Comparison of ENCODE assay signal across 22 cellular contexts in the genomic region with DNA sequence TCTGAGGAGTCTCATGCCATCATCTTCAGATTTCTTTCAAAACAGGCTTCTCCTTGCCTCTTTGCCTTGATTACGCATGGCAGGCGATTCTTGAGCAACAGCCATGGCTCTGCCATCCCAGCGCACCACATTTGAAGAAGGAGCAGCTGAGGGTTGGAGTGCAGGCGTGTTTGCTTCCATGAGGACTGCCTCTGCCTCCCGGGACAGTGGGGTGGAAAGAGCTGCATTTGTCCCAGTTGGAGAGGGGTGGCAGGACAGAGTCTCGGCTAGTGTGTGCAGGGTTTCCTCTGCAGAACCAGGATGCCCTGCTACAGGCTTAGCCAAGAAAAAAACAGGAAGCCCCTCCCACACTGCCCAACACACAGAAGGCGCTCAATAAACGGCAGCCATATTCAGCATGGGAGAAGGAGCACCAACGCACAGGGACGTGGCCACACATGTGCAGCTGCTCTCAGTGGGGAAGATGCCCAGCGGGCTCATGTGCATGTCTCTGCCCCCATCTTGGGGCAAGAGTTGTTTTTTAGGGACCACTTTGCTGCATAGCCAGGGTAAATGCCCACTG. TPM values are rescaled to one million over a fixed set of nuclear protein-coding genes. Genes with fewer than 3 reads are reported as not detected.
DNase-seq lines count a peak whose midpoint lies in the region; TF ChIP-seq lines count a peak whose summit lies in the region.
"Had no signal": no experiment of that assay in that cellular context is flagged by ENCODE, and none has a peak within 500 bp of the region (broad histone marks: within the 10 kb centered on the region; RNA-seq: fewer than 3 reads in every experiment).

No MANE protein-coding gene starts in this region.

- H3K4me3 ChIP-seq in NB4 (ENCODE audit: low read depth, low read length) (no peak overlapping the region), MG63 (no peak overlapping the region)

- intact Hi-C loops in activated CD4-positive, alpha-beta T cell treated with anti-CD3 and anti-CD28 coated beads, Interleukin-2, amount 10 ng/mL, durations not matched to agents 24 days and 14 days (cut with micrococcal nuclease), result no loop called here
- intact Hi-C loops in activated T-helper 1 cell treated with anti-CD3 and anti-CD28 coated beads, Interleukin-12 subunit alpha, Interleukin-12 subunit beta, Interleukin-2, Interleukin-4 antibody, amounts not matched to agents 30 ng/mL and 10 ng/mL and 1 ng/mL, durations not matched to agents 14 hours and 24 hours and 36 hours (cut with micrococcal nuclease), result no loop called here

- DNase-seq in activated CD4-positive, alpha-beta T cell treated with anti-CD3 and anti-CD28 coated beads, Interleukin-2, amount 10 ng/mL, durations not matched to agents 24 days and 14 days, result no peak
- DNase-seq in activated CD4-positive, alpha-beta T cell treated with anti-CD3 and anti-CD28 coated beads for 1 hour, result no peak
- DNase-seq in NB4 (ENCODE audit: low read depth) (peak; percentile 64), GM19238 (ENCODE audit: insufficient read length, low spot score) (no peak), G401 (ENCODE audit: low spot score) (no peak), MG63 (no peak)
- DNase-seq in activated T-helper 1 cell treated with anti-CD3 and anti-CD28 coated beads, Interleukin-12 subunit alpha, Interleukin-12 subunit beta, Interleukin-2, Interleukin-4 antibody, amounts not matched to agents 30 ng/mL and 10 ng/mL and 1 ng/mL, durations not matched to agents 14 hours and 24 hours and 36 hours (ENCODE audit: low spot score), result no peak
- DNase-seq: Caco-2; CD4-positive, alpha-beta memory T cell; DMS 273 treated with DMSO at 0.1 percent for 48 hours; DMS79; NCI-H1092; NCI-H1417 treated with DMSO at 0.1 percent for 48 hours; NCI-H187 treated with DMSO at 0.1 percent for 48 hours; NCI-H524; NCI-H82; NK-92 treated with Interleukin-12 subunit alpha and Interleukin-12 subunit beta, amount 100 ng/mL, for 24 hours; Right ventricle myocardium superior; T-cell had no signal

- H3K27me3 Mint-ChIP-seq in activated CD4-positive, alpha-beta T cell treated with anti-CD3 and anti-CD28 coated beads, Interleukin-2, amount 10 ng/mL, durations not matched to agents 24 days and 14 days, result no peaks in the 10 kb centered on the region
- no peaks in the 10 kb centered on the region for H3K27me3 Mint-ChIP-seq in activated T-helper 1 cell treated with anti-CD3 and anti-CD28 coated beads, Interleukin-12 subunit alpha, Interleukin-12 subunit beta, Interleukin-2, Interleukin-4 antibody, amounts not matched to agents 30 ng/mL and 10 ng/mL and 1 ng/mL, durations not matched to agents 14 hours and 24 hours and 36 hours (ENCODE audit: insufficient read depth)
- H3K27me3 Mint-ChIP-seq: CD4-positive, alpha-beta memory T cell had no signal

- no peaks in the 10 kb centered on the region for H3K9me3 ChIP-seq in MG63
- H3K9me3 ChIP-seq: Caco-2 had no signal

- no peak overlapping the region for H3K4me3 Mint-ChIP-seq in activated CD4-positive, alpha-beta T cell treated with anti-CD3 and anti-CD28 coated beads, Interleukin-2, amount 10 ng/mL, durations not matched to agents 24 days and 14 days
- no peak overlapping the region for H3K4me3 Mint-ChIP-seq in activated T-helper 1 cell treated with anti-CD3 and anti-CD28 coated beads, Interleukin-12 subunit alpha, Interleukin-12 subunit beta, Interleukin-2, Interleukin-4 antibody, amounts not matched to agents 30 ng/mL and 10 ng/mL and 1 ng/mL, durations not matched to agents 14 hours and 24 hours and 36 hours
- H3K4me3 Mint-ChIP-seq: CD4-positive, alpha-beta memory T cell; T-cell had no signal

- in situ Hi-C loops in G401 (cut with HindIII; ENCODE audit: low sequenced_read_pairs), result no loop called here

- no peak for TF ChIP-seq POLR2A in NB4 (IDR thresholded peaks at IDR 0.05; ENCODE audit: extremely low read depth, insufficient read length)

- no peaks in the 10 kb centered on the region for H3K36me3 ChIP-seq in MG63

- H3K27me3 ChIP-seq in MG63, result no peaks in the 10 kb centered on the region

- peaks cover 4% of the 10 kb centered on the region for H3K36me3 Mint-ChIP-seq in activated CD4-positive, alpha-beta T cell treated with anti-CD3 and anti-CD28 coated beads, Interleukin-2, amount 10 ng/mL, durations not matched to agents 24 days and 14 days (ENCODE audit: low read depth)
- H3K36me3 Mint-ChIP-seq in activated T-helper 1 cell treated with anti-CD3 and anti-CD28 coated beads, Interleukin-12 subunit alpha, Interleukin-12 subunit beta, Interleukin-2, Interleukin-4 antibody, amounts not matched to agents 30 ng/mL and 10 ng/mL and 1 ng/mL, durations not matched to agents 14 hours and 24 hours and 36 hours (ENCODE audit: low read depth), result peaks cover 4% of the 10 kb centered on the region
- H3K36me3 Mint-ChIP-seq: CD4-positive, alpha-beta memory T cell; T-cell had no signal

- peak overlapping the region; percentile 28 for H3K27ac Mint-ChIP-seq in activated CD4-positive, alpha-beta T cell treated with anti-CD3 and anti-CD28 coated beads, Interleukin-2, amount 10 ng/mL, durations not matched to agents 24 days and 14 days
- peak overlapping the region; percentile 4 for H3K27ac Mint-ChIP-seq in activated T-helper 1 cell treated with anti-CD3 and anti-CD28 coated beads, Interleukin-12 subunit alpha, Interleukin-12 subunit beta, Interleukin-2, Interleukin-4 antibody, amounts not matched to agents 30 ng/mL and 10 ng/mL and 1 ng/mL, durations not matched to agents 14 hours and 24 hours and 36 hours
- H3K27ac Mint-ChIP-seq: CD4-positive, alpha-beta memory T cell; T-cell had no signal

- H3K4me1 Mint-ChIP-seq in activated CD4-positive, alpha-beta T cell treated with anti-CD3 and anti-CD28 coated beads, Interleukin-2, amount 10 ng/mL, durations not matched to agents 24 days and 14 days, result peaks cover 64% of the 10 kb centered on the region
- H3K4me1 Mint-ChIP-seq in activated T-helper 1 cell treated with anti-CD3 and anti-CD28 coated beads, Interleukin-12 subunit alpha, Interleukin-12 subunit beta, Interleukin-2, Interleukin-4 antibody, amounts not matched to agents 30 ng/mL and 10 ng/mL and 1 ng/mL, durations not matched to agents 14 hours and 24 hours and 36 hours (ENCODE audit: low read depth), result peaks cover 73% of the 10 kb centered on the region

- no peaks in the 10 kb centered on the region for H3K9me3 Mint-ChIP-seq in activated CD4-positive, alpha-beta T cell treated with anti-CD3 and anti-CD28 coated beads, Interleukin-2, amount 10 ng/mL, durations not matched to agents 24 days and 14 days
- no peaks in the 10 kb centered on the region for H3K9me3 Mint-ChIP-seq in activated T-helper 1 cell treated with anti-CD3 and anti-CD28 coated beads, Interleukin-12 subunit alpha, Interleukin-12 subunit beta, Interleukin-2, Interleukin-4 antibody, amounts not matched to agents 30 ng/mL and 10 ng/mL and 1 ng/mL, durations not matched to agents 14 hours and 24 hours and 36 hours
- H3K9me3 Mint-ChIP-seq: CD4-positive, alpha-beta memory T cell; IgD-negative memory B cell; T-cell had no signal

- TF ChIP-seq CTCF in NB4 (IDR thresholded peaks at IDR 0.05; ENCODE audit: low read depth, low read length), result no peak

RNA-seq across cellular contexts. Expression of a gene that starts 36.6 kb away (rescaled TPM):
- total RNA-seq in activated CD4-positive, alpha-beta T cell treated with anti-CD3 and anti-CD28 coated beads, Interleukin-2, amount 10 ng/mL, durations not matched to agents 24 days and 14 days, result 831 and 846 TPM in 2 replicates
- 911 and 929 TPM in 2 replicates for total RNA-seq in activated T-helper 1 cell treated with anti-CD3 and anti-CD28 coated beads, Interleukin-12 subunit alpha, Interleukin-12 subunit beta, Interleukin-2, Interleukin-4 antibody, amounts not matched to agents 30 ng/mL and 10 ng/mL and 1 ng/mL, durations not matched to agents 14 hours and 24 hours and 36 hours
- not detected in 2 replicates for total RNA-seq in G401 (2014; rRNA removed; shearing (Covaris generic))
- total RNA-seq in MG63 (2014; rRNA removed; shearing (Covaris generic); ENCODE audit: low replicate concordance), result not detected in 2 replicates
- total RNA-seq: A172, Caco-2, H4 had no signal

Comparison
In these comparisons a context has a peak if more than half of its experiments do, and no peak if none do; other contexts are left out.
1. RNA of a gene that starts 36.6 kb away (total RNA-seq): 911 to 929 TPM in activated T-helper 1 cell treated with anti-CD3 and anti-CD28 coated beads, Interleukin-12 subunit alpha, Interleukin-12 subunit beta, Interleukin-2, Interleukin-4 antibody, amounts not matched to agents 30 ng/mL and 10 ng/mL and 1 ng/mL, durations not matched to agents 14 hours and 24 hours and 36 hours and 831 to 846 TPM in activated CD4-positive, alpha-beta T cell treated with anti-CD3 and anti-CD28 coated beads, Interleukin-2, amount 10 ng/mL, durations not matched to agents 24 days and 14 days; not detected in G401 and not detected in MG63; every median in the first group is over 100 times any median in the second.